Comparison of ENCODE assay signal across 16 cellular contexts in the genomic region with DNA sequence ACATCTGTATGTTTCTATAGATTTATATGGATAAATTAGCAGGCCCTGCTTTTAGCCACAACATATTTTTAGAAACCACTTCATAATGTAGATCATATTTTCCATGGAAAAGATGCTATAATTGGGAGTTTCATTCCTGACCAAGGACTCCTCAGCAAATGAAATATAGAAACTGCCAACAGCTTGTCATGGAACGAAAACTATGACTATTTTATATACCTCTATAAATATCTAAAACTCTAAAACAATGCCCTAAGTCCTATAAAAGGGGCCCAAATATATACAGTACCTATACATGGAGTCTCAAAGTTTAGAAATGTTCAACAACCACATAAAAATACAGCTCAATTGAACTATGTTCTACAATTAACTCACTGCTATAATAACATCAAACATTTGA. TPM values are rescaled to one million over a fixed set of nuclear protein-coding genes. Genes with fewer than 3 reads are reported as not detected.
"Had no signal": no experiment of that assay in that cellular context is flagged by ENCODE, and none has a peak within 500 bp of the region (broad histone marks: within the 10 kb centered on the region; RNA-seq: fewer than 3 reads in every experiment).

No MANE protein-coding gene starts in this region.

- DNase-seq: effector memory CD4-positive, alpha-beta T cell; heart left ventricle; hippocampal formation; kidney glomerular epithelial cell; mesendoderm; naive B cell; occipital lobe; pancreas; right cardiac atrium; small intestine; stimulated activated CD4-positive, alpha-beta T cell treated with anti-CD3 and anti-CD28 coated beads, Interleukin-2, amount 100 ng/mL, for 48 hours; stomach had no signal

- H3K27me3 Mint-ChIP-seq: progenitor cell of endocrine pancreas, type B pancreatic cell had no signal

- H3K4me1 ChIP-seq: heart left ventricle, pancreas, stomach had no signal

- H3K4me1 Mint-ChIP-seq: naive B cell, nephron had no signal

- H3K36me3 Mint-ChIP-seq: naive B cell, type B pancreatic cell had no signal

- H3K4me3 Mint-ChIP-seq: naive B cell, nephron, type B pancreatic cell had no signal

- H3K27ac ChIP-seq: heart left ventricle, pancreas, stomach had no signal

- ATAC-seq: esophagus mucosa, heart left ventricle, pancreas, right cardiac atrium had no signal

- H3K9me3 ChIP-seq: pancreas, stomach had no signal

- H3K36me3 ChIP-seq: heart left ventricle, pancreas, stomach had no signal

- H3K9me3 Mint-ChIP-seq: type B pancreatic cell had no signal

- H3K27me3 ChIP-seq: heart left ventricle, pancreas, stomach had no signal

- H3K4me3 ChIP-seq: heart left ventricle, pancreas, stomach had no signal

- H3K27ac Mint-ChIP-seq: naive B cell, nephron, progenitor cell of endocrine pancreas, type B pancreatic cell had no signal

RNA-seq across cellular contexts. Expression of gene SHC4, which starts 57.8 kb away (rescaled TPM):
- total RNA-seq: esophagus mucosa had no signal
